Comparison of ENCODE assay signal across 8 cellular contexts in genomic region chr19:29211041-29211440, GRCh38. TPM values are rescaled to one million over a fixed set of nuclear protein-coding genes. Genes with fewer than 3 reads are reported as not detected.
DNase-seq lines count a peak whose midpoint lies in the region; ATAC-seq and TF ChIP-seq lines count a peak whose summit lies in the region.
"Not testable (repeated sequence)": the region's sequence is repeated elsewhere in the genome, so short reads cannot be mapped to it uniquely, and the experiment has no call there.

No MANE protein-coding gene starts in this region.

- CTCF ChIA-PET in CD4-positive, alpha-beta T cell (lab: Charles Lee), result not testable (repeated sequence)

- TF ChIP-seq EP300 in stomach (IDR thresholded peaks at IDR 0.05), result not testable (repeated sequence)

- peaks cover 29% of the 10 kb centered on the region for H3K36me3 ChIP-seq in HUES48 (ENCODE audit: control insufficient read depth, insufficient read depth, low read length)
- not testable (repeated sequence) for H3K36me3 ChIP-seq in ectodermal cell (ENCODE audit: control insufficient read depth, insufficient read depth, low read length); iPS-15b (ENCODE audit: control insufficient read depth, insufficient read depth, low read length)
- H3K36me3 ChIP-seq in stomach, result peaks cover 12 to 21% (median 19%) of the 10 kb centered on the region in 4 donors

- not testable (repeated sequence) for H3K27me3 ChIP-seq in CD4-positive, alpha-beta T cell (ENCODE audit: control insufficient read depth, insufficient read depth, low read length); HUES48 (ENCODE audit: control insufficient read depth, insufficient read depth, low read length); ectodermal cell (ENCODE audit: control insufficient read depth, insufficient read depth, low read length, poor library complexity, severe bottlenecking); iPS-15b (ENCODE audit: control insufficient read depth, insufficient read depth, low read length); stomach

- H3K36me3 Mint-ChIP-seq in CD4-positive, alpha-beta T cell (ENCODE audit: low read depth), result peaks cover 61% of the 10 kb centered on the region
- peaks cover 32% of the 10 kb centered on the region for H3K36me3 Mint-ChIP-seq in T-helper 1 cell treated with Interleukin-12 subunit alpha and Interleukin-12 subunit beta and Interleukin-4 antibody, amounts not matched to agents 30 μg/mL and 1 μg/mL, for 36 hours (ENCODE audit: low read depth)
- H3K36me3 Mint-ChIP-seq in activated naive CD4-positive, alpha-beta T cell treated with anti-CD3 and anti-CD28 coated beads, Interleukin-2, amount 50 U/mL, for 24 hours, result peaks cover 22% of the 10 kb centered on the region
- peaks cover 13% of the 10 kb centered on the region for H3K36me3 Mint-ChIP-seq in neural crest cell (ENCODE audit: low read depth)

- not testable (repeated sequence) for H3K9me3 Mint-ChIP-seq in CD4-positive, alpha-beta T cell; T-helper 1 cell treated with Interleukin-12 subunit alpha and Interleukin-12 subunit beta and Interleukin-4 antibody, amounts not matched to agents 30 μg/mL and 1 μg/mL, for 36 hours; activated naive CD4-positive, alpha-beta T cell treated with anti-CD3 and anti-CD28 coated beads, Interleukin-2, amount 50 U/mL, for 24 hours; neural crest cell

- H3K4me1 ChIP-seq in HUES48 (ENCODE audit: control insufficient read depth, insufficient read depth, low read length) (peaks cover 18% of the 10 kb centered on the region; the same call in 1 of the 2 replicates), stomach (peaks cover 5 to 49% (median 32%) of the 10 kb centered on the region in 4 donors)
- not testable (repeated sequence) for H3K4me1 ChIP-seq in ectodermal cell (ENCODE audit: control insufficient read depth, insufficient read depth, low read length); iPS-15b (ENCODE audit: control insufficient read depth, insufficient read depth, low read length)

- not testable (repeated sequence) for H3K27me3 Mint-ChIP-seq in CD4-positive, alpha-beta T cell; T-helper 1 cell treated with Interleukin-12 subunit alpha and Interleukin-12 subunit beta and Interleukin-4 antibody, amounts not matched to agents 30 μg/mL and 1 μg/mL, for 36 hours (ENCODE audit: low read depth); activated naive CD4-positive, alpha-beta T cell treated with anti-CD3 and anti-CD28 coated beads, Interleukin-2, amount 50 U/mL, for 24 hours
- H3K27me3 Mint-ChIP-seq in neural crest cell (ENCODE audit: low read depth), result peaks cover 10% of the 10 kb centered on the region

- peak overlapping the region; percentile 99 for H3K4me3 ChIP-seq in HUES48 (ENCODE audit: low read depth, low read length)
- peak overlapping the region; percentile 88 for H3K4me3 ChIP-seq in ectodermal cell (ENCODE audit: insufficient read depth, low read depth, low read length)
- peak overlapping the region; percentile 97 for H3K4me3 ChIP-seq in iPS-15b (ENCODE audit: low read depth, low read length)
- peak overlapping the region in 3 of 4 donors; percentile 67 to 96 (median 72) for H3K4me3 ChIP-seq in stomach

- not testable (repeated sequence) for ATAC-seq in CD4-positive, alpha-beta T cell (ENCODE audit: poor library complexity)

- H3K27ac ChIP-seq in CD4-positive, alpha-beta T cell (ENCODE audit: low read depth, low read length); HUES48 (ENCODE audit: low read depth, low read length); ectodermal cell (ENCODE audit: insufficient read depth, low read depth, low read length, poor library complexity, severe bottlenecking); stomach: not testable (repeated sequence)

- not testable (repeated sequence) for TF ChIP-seq POLR2A in stomach (IDR thresholded peaks at IDR 0.05)

- H3K9me3 ChIP-seq in CD4-positive, alpha-beta T cell (ENCODE audit: control insufficient read depth, low read length); HUES48 (ENCODE audit: control insufficient read depth, insufficient read depth, low read length); ectodermal cell (ENCODE audit: control insufficient read depth, low read length); iPS-15b (ENCODE audit: control insufficient read depth, insufficient read depth, low read length); stomach: not testable (repeated sequence)

- H3K27ac Mint-ChIP-seq in CD4-positive, alpha-beta T cell, result peak overlapping the region; percentile 96
- H3K27ac Mint-ChIP-seq in T-helper 1 cell treated with Interleukin-12 subunit alpha and Interleukin-12 subunit beta and Interleukin-4 antibody, amounts not matched to agents 30 μg/mL and 1 μg/mL, for 36 hours, result peak overlapping the region; percentile 91
- peak overlapping the region; percentile 98 for H3K27ac Mint-ChIP-seq in activated naive CD4-positive, alpha-beta T cell treated with anti-CD3 and anti-CD28 coated beads, Interleukin-2, amount 50 U/mL, for 24 hours
- not testable (repeated sequence) for H3K27ac Mint-ChIP-seq in neural crest cell (ENCODE audit: unreplicated experiment)

- H3K4me3 Mint-ChIP-seq in CD4-positive, alpha-beta T cell, result peak overlapping the region; percentile 99
- peak overlapping the region; percentile 91 for H3K4me3 Mint-ChIP-seq in T-helper 1 cell treated with Interleukin-12 subunit alpha and Interleukin-12 subunit beta and Interleukin-4 antibody, amounts not matched to agents 30 μg/mL and 1 μg/mL, for 36 hours
- peak overlapping the region; percentile 99 for H3K4me3 Mint-ChIP-seq in activated naive CD4-positive, alpha-beta T cell treated with anti-CD3 and anti-CD28 coated beads, Interleukin-2, amount 50 U/mL, for 24 hours
- peak overlapping the region; percentile 88 for H3K4me3 Mint-ChIP-seq in neural crest cell

- intact Hi-C loops in CD4-positive, alpha-beta T cell (cut with DNase I, micrococcal nuclease), result loop anchor here (5.0 to 10.0 kb wide), 6 partner anchors 396 to 1419 kb away; partner anchors contain the start of genes CCNE1 (in 1 of the 2), POP4 (in 1 of the 2) and URI1 (in 1 of the 2)
- intact Hi-C loops in stomach (cut with DNase I; ENCODE audit: low total_unique reads), result not testable (repeated sequence)

- TF ChIP-seq CTCF in CD4-positive, alpha-beta T cell (IDR thresholded peaks at IDR 0.05); neural crest cell (conservative IDR thresholded peaks at IDR 0.05); stomach (IDR thresholded peaks at IDR 0.05): not testable (repeated sequence)

- H3K4me1 Mint-ChIP-seq in CD4-positive, alpha-beta T cell (ENCODE audit: low read depth), result peaks cover 61% of the 10 kb centered on the region
- H3K4me1 Mint-ChIP-seq in T-helper 1 cell treated with Interleukin-12 subunit alpha and Interleukin-12 subunit beta and Interleukin-4 antibody, amounts not matched to agents 30 μg/mL and 1 μg/mL, for 36 hours (ENCODE audit: low read depth), result peaks cover 35% of the 10 kb centered on the region
- H3K4me1 Mint-ChIP-seq in activated naive CD4-positive, alpha-beta T cell treated with anti-CD3 and anti-CD28 coated beads, Interleukin-2, amount 50 U/mL, for 24 hours, result peaks cover 50% of the 10 kb centered on the region
- peaks cover 26% of the 10 kb centered on the region for H3K4me1 Mint-ChIP-seq in neural crest cell

- 90 to 94% methylated on average over 2 of the region's 3 CpGs for WGBS in ectodermal cell, 2 experiments
- WGBS in stomach, 5 donors, result 95 to 100% (median 99%) methylated on average over 2 to 3 of the region's 3 CpGs

- H3K9ac ChIP-seq in HUES48 (ENCODE audit: low read depth, low read length); iPS-15b (ENCODE audit: low read depth, low read length): not testable (repeated sequence)

- DNase-seq in CD4-positive, alpha-beta T cell; neural crest cell (ENCODE audit: low read depth, low spot score); stomach: not testable (repeated sequence)

- POLR2A ChIA-PET in CD4-positive, alpha-beta T cell (lab: Charles Lee), result interaction anchor here (0.6 kb wide), 1 partner anchor 9 kb away, joined by 3 read pairs; no protein-coding TSS in a partner anchor

RNA-seq across cellular contexts. Expression of gene UQCRFS1, which starts 1.9 kb away (rescaled TPM):
- total RNA-seq in CD4-positive, alpha-beta T cell, result 10 to 100 TPM; 30.5 TPM
- 41.7 TPM for polyA plus RNA-seq in ectodermal cell (2013, experiment 1 of 4)
- polyA plus RNA-seq in ectodermal cell (2013, experiment 2 of 4), result 41.9 TPM
- 48.8 TPM for polyA plus RNA-seq in ectodermal cell (2013, experiment 3 of 4)
- polyA plus RNA-seq in ectodermal cell (2013, experiment 4 of 4), result 50.9 TPM
- total RNA-seq in neural crest cell (34.8 and 36.1 TPM in 2 replicates), stomach (10 to 100 TPM; 17.0 to 84.9 (median 35.4) TPM)
- 10 to 100 TPM; 36.6 to 61.6 (median 44.6) TPM for polyA plus RNA-seq in stomach
